Comparison of ENCODE assay signal across 1 cellular context in the genomic region with DNA sequence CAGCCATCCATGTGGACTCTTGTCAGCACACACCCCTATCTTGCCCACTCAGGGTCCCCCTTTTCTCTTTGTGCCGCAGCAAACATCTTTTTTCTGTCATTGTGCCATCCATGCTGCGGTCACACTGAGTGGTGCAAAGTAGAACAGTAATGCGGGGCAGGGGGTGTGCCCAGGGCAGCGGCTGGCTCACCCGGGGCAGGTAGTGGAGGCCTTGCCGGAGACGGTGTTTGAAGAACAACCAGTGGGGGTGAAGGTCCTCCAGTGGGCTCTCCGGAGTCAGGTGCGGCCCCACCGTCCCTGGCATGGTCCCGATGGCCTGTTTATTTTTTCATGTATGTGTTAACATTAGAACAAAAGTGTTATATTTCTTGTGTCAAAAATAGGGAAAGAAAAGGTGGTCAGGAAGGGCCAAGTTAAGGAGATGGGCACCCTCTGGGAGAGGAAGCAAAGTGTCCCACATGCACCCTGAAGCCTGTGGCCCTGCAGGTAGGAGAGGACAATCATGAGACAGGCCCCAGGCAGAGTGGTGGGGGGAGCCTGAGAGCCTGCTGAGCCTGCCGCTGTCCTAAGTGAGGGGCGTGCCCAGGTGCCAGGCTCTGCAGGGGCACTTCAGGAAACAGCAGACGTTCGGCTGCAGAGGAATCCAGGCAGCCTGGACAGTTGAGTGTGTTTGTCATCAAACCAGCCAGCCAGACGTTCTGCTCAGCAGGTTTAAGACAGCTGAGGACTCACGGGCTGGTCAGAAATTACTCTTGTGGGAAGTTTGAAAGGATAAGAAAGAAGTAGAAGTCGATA.
TF ChIP-seq lines count a peak whose summit lies in the region.

No MANE protein-coding gene starts in this region.

TF ChIP-seq in SK-N-SH treated with all-trans-retinoic acid at 6 μM for 48 hours, 23 proteins besides CTCF, POLR2A, EP300 and RAD21:
- TF ChIP-seq, protein P1, sequence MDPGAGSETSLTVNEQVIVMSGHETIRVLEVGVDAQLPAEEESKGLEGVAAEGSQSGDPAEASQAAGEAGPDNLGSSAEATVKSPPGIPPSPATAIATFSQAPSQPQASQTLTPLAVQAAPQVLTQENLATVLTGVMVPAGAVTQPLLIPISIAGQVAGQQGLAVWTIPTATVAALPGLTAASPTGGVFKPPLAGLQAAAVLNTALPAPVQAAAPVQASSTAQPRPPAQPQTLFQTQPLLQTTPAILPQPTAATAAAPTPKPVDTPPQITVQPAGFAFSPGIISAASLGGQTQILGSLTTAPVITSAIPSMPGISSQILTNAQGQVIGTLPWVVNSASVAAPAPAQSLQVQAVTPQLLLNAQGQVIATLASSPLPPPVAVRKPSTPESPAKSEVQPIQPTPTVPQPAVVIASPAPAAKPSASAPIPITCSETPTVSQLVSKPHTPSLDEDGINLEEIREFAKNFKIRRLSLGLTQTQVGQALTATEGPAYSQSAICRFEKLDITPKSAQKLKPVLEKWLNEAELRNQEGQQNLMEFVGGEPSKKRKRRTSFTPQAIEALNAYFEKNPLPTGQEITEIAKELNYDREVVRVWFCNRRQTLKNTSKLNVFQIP (CRISPR knock-in tag; IDR thresholded peaks at IDR 0.05; ENCODE audit: borderline replicate concordance, low read depth) = no peak
- TF ChIP-seq, protein P2, sequence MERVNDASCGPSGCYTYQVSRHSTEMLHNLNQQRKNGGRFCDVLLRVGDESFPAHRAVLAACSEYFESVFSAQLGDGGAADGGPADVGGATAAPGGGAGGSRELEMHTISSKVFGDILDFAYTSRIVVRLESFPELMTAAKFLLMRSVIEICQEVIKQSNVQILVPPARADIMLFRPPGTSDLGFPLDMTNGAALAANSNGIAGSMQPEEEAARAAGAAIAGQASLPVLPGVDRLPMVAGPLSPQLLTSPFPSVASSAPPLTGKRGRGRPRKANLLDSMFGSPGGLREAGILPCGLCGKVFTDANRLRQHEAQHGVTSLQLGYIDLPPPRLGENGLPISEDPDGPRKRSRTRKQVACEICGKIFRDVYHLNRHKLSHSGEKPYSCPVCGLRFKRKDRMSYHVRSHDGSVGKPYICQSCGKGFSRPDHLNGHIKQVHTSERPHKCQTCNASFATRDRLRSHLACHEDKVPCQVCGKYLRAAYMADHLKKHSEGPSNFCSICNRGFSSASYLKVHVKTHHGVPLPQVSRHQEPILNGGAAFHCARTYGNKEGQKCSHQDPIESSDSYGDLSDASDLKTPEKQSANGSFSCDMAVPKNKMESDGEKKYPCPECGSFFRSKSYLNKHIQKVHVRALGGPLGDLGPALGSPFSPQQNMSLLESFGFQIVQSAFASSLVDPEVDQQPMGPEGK (CRISPR knock-in tag; IDR thresholded peaks at IDR 0.05; ENCODE audit: borderline replicate concordance) = no peak
- TF ChIP-seq CSDC2 (CRISPR knock-in tag; IDR thresholded peaks at IDR 0.05) = no peak
- TF ChIP-seq TCF4 (CRISPR knock-in tag; IDR thresholded peaks at IDR 0.05; ENCODE audit: borderline replicate concordance) = no peak
- TF ChIP-seq ZC3H10 (CRISPR knock-in tag; IDR thresholded peaks at IDR 0.05) = no peak
- TF ChIP-seq, protein P3, sequence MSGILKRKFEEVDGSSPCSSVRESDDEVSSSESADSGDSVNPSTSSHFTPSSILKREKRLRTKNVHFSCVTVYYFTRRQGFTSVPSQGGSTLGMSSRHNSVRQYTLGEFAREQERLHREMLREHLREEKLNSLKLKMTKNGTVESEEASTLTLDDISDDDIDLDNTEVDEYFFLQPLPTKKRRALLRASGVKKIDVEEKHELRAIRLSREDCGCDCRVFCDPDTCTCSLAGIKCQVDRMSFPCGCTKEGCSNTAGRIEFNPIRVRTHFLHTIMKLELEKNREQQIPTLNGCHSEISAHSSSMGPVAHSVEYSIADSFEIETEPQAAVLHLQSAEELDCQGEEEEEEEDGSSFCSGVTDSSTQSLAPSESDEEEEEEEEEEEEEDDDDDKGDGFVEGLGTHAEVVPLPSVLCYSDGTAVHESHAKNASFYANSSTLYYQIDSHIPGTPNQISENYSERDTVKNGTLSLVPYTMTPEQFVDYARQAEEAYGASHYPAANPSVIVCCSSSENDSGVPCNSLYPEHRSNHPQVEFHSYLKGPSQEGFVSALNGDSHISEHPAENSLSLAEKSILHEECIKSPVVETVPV (CRISPR knock-in tag; IDR thresholded peaks at IDR 0.05) = no peak
- no peak for TF ChIP-seq ZNF8 (CRISPR knock-in tag; IDR thresholded peaks at IDR 0.05)
- TF ChIP-seq GLIS3 (CRISPR knock-in tag; IDR thresholded peaks at IDR 0.05) = no peak
- TF ChIP-seq BACH2 (CRISPR knock-in tag; IDR thresholded peaks at IDR 0.05; ENCODE audit: borderline replicate concordance) = no peak
- TF ChIP-seq ISL1 (CRISPR knock-in tag; IDR thresholded peaks at IDR 0.05) = no peak
- no peak for TF ChIP-seq ARNTL (CRISPR knock-in tag; IDR thresholded peaks at IDR 0.05; ENCODE audit: borderline replicate concordance, low read depth)
TF ChIP-seq in SK-N-SH treated with all-trans-retinoic acid at 6 μM for 48 hours: peak in this region for 0.
